In genomic region chr1:8871539-8871935, GRCh38 we compare ENCODE assay signal across 8 cellular contexts. TPM values are rescaled to one million over a fixed set of nuclear protein-coding genes. Genes with fewer than 3 reads are reported as not detected.
DNase-seq lines count a peak whose midpoint lies in the region; ATAC-seq and TF ChIP-seq lines count a peak whose summit lies in the region.

No MANE protein-coding gene starts in this region.

- peak overlapping the region; percentile 82 for H3K27ac Mint-ChIP-seq in activated T-helper 17 cell treated with anti-CD3 and anti-CD28 coated beads, Interleukin-2, amount 50 U/mL, for 72 hours

- H3K9me3 Mint-ChIP-seq in activated T-helper 17 cell treated with anti-CD3 and anti-CD28 coated beads, Interleukin-2, amount 50 U/mL, for 72 hours: no peaks in the 10 kb centered on the region

- TF ChIP-seq CTCF in AG04449 (IDR thresholded peaks at IDR 0.05; ENCODE audit: insufficient read depth, low read length, missing control alignments) (peak; percentile 4), GM12875 (IDR thresholded peaks at IDR 0.05; ENCODE audit: borderline replicate concordance, insufficient read depth, low read depth, low read length) (0 out of 2 replicates have a peak, but pooled peaks have one; percentile 27)

- H3K36me3 Mint-ChIP-seq in activated T-helper 17 cell treated with anti-CD3 and anti-CD28 coated beads, Interleukin-2, amount 50 U/mL, for 72 hours (ENCODE audit: low read depth): peaks cover 100% of the 10 kb centered on the region

- H3K4me1 Mint-ChIP-seq in activated T-helper 17 cell treated with anti-CD3 and anti-CD28 coated beads, Interleukin-2, amount 50 U/mL, for 72 hours: peaks cover 43% of the 10 kb centered on the region

- H3K4me3 ChIP-seq in AG04449 (ENCODE audit: low read depth, low read length) (no peak overlapping the region), GM12875 (ENCODE audit: low read depth, low read length) (no peak overlapping the region)

- ATAC-seq in activated T-helper 17 cell treated with anti-CD3 and anti-CD28 coated beads, Interleukin-2, amount 50 U/mL, for 72 hours (replicated peaks): no peak
- ATAC-seq in left colon: peak; percentile 69

- POLR2A ChIA-PET in AG04449 (lab: Yijun Ruan, JAX): interaction anchor here (1.1 to 1.2 kb wide), 3 partner anchors 11 to 14 kb away, joined by 3 to 5 read pairs (median 4); no protein-coding TSS in a partner anchor

- no peaks in the 10 kb centered on the region for H3K27me3 Mint-ChIP-seq in activated T-helper 17 cell treated with anti-CD3 and anti-CD28 coated beads, Interleukin-2, amount 50 U/mL, for 72 hours

- DNase-seq in AG04449 (ENCODE audit: low read depth, low spot score): no peak
- DNase-seq in left colon: peak; percentile 66 to 67
- DNase-seq in GM03348 (ENCODE audit: low spot score): no peak
- DNase-seq in HUDEP-2 (lab: John Stamatoyannopoulos, UW; ENCODE audit: unreplicated experiment in 76 of 76): no peak
- no peak for DNase-seq in hypothalamus (lab: John Stamatoyannopoulos, UW)
- no peak for DNase-seq in GDM1 (lab: John Stamatoyannopoulos, UW)

- H3K4me3 Mint-ChIP-seq in activated T-helper 17 cell treated with anti-CD3 and anti-CD28 coated beads, Interleukin-2, amount 50 U/mL, for 72 hours: peak overlapping the region; percentile 89

- intact Hi-C loops in left colon (cut with DNase I, micrococcal nuclease): no loop called here

- CTCF ChIA-PET in AG04449 (lab: Yijun Ruan, JAX): interaction anchor here (1.3 to 5.0 kb wide), 3 partner anchors 10 to 239 kb away, joined by 3 to 73 read pairs (median 14); no protein-coding TSS in a partner anchor

RNA-seq across cellular contexts. Expression of gene ENO1, which starts 6.9 kb away (rescaled TPM):
- 1,000 to 10,000 TPM; 3,460 to 3,623 TPM for total RNA-seq in activated T-helper 17 cell treated with anti-CD3 and anti-CD28 coated beads, Interleukin-2, amount 50 U/mL, for 72 hours
- 100 to 1,000 TPM; 484 to 601 TPM for total RNA-seq in left colon

RNA-seq across cellular contexts. Expression of gene RERE, which starts 54.1 kb away (rescaled TPM):
- total RNA-seq in activated T-helper 17 cell treated with anti-CD3 and anti-CD28 coated beads, Interleukin-2, amount 50 U/mL, for 72 hours: 10 to 100 TPM; 48.0 to 50.5 TPM
- 100 to 1,000 TPM in 1 of 2 donors, 10 to 100 TPM in 1; 95.0 to 102 TPM for total RNA-seq in left colon

Comparison
In these comparisons a context has a peak if more than half of its experiments do, and no peak if none do; other contexts are left out.
1. DNase-seq: peak in left colon (2 of 2); none in AG04449 (single experiment), GM03348 (single experiment), HUDEP-2 (0 of 76), hypothalamus (0 of 51) and GDM1 (single experiment).
2. RNA of gene ENO1, which starts 6.9 kb away (total RNA-seq): 3,460 to 3,623 TPM in activated T-helper 17 cell treated with anti-CD3 and anti-CD28 coated beads, Interleukin-2, amount 50 U/mL, for 72 hours; 484 to 601 TPM in left colon; every median in the first group is over 4 times any median in the second.